ENCODE assay signal across 11 cellular contexts in genomic region chr3:128585189-128585588, GRCh38.
A peak's percentile ranks its signal among the peaks of the same experiment; 100 is the strongest.
DNase-seq lines count a peak whose midpoint lies in the region; ATAC-seq, FAIRE-seq and TF ChIP-seq lines count a peak whose summit lies in the region.
"Had no signal": no experiment of that assay in that cellular context is flagged by ENCODE, and none has a peak within 500 bp of the region (broad histone marks: within the 10 kb centered on the region; RNA-seq: fewer than 3 reads in every experiment).

No MANE protein-coding gene starts in this region.

- 58 to 65% methylated on average over 7 of the region's 7 CpGs for WGBS in pancreas, 2 donors

- H3K4me1 Mint-ChIP-seq in astrocyte (ENCODE audit: low read depth, unreplicated experiment): no peaks in the 10 kb centered on the region
- peaks cover 3% of the 10 kb centered on the region for H3K4me1 Mint-ChIP-seq in activated CD4-positive, alpha-beta memory T cell treated with anti-CD3 and anti-CD28 coated beads for 36 hours (ENCODE audit: low read depth)

- no peaks in the 10 kb centered on the region for H3K9me3 ChIP-seq in astrocyte (ENCODE audit: insufficient read depth, low read depth, low read length)
- H3K9me3 ChIP-seq in pancreas: no peaks in the 10 kb centered on the region
- H3K9me3 ChIP-seq: SJCRH30 had no signal

- CTCF ChIA-PET in activated CD4-positive, alpha-beta memory T cell treated with anti-CD3 and anti-CD28 coated beads for 36 hours (lab: Charles Lee): interaction anchor here (0.6 to 3.8 kb wide), 6 partner anchors 12 to 490 kb away, joined by 3 to 33 read pairs (median 7); no protein-coding TSS in a partner anchor

- H3K27ac ChIP-seq in astrocyte (ENCODE audit: low read depth, low read length): no peak overlapping the region
- no peak overlapping the region for H3K27ac ChIP-seq in pancreas
- H3K27ac ChIP-seq: KMS-11, RWPE1, SJCRH30 had no signal

- no peaks in the 10 kb centered on the region for H3K36me3 Mint-ChIP-seq in astrocyte (ENCODE audit: low read depth, unreplicated experiment)
- no peaks in the 10 kb centered on the region for H3K36me3 Mint-ChIP-seq in activated CD4-positive, alpha-beta memory T cell treated with anti-CD3 and anti-CD28 coated beads for 36 hours

- H3K79me2 ChIP-seq in astrocyte (ENCODE audit: insufficient read depth, low read length): no peaks in the 10 kb centered on the region

- no peak overlapping the region for H3K4me2 ChIP-seq in astrocyte (ENCODE audit: low read length)
- H3K4me2 ChIP-seq: KMS-11 had no signal

- H3K4me1 ChIP-seq in astrocyte (ENCODE audit: insufficient read depth, low read length) (no peaks in the 10 kb centered on the region), pancreas (no peaks in the 10 kb centered on the region)
- H3K4me1 ChIP-seq: SJCRH30 had no signal

- no peak for TF ChIP-seq CTCF in astrocyte (IDR thresholded peaks at IDR 0.05; ENCODE audit: insufficient read depth, low read depth, low read length)
- no peak for TF ChIP-seq CTCF in pancreas (IDR thresholded peaks at IDR 0.05)

- H3K27ac Mint-ChIP-seq in astrocyte (ENCODE audit: unreplicated experiment): peak overlapping the region; percentile 5
- no peak overlapping the region for H3K27ac Mint-ChIP-seq in activated CD4-positive, alpha-beta memory T cell treated with anti-CD3 and anti-CD28 coated beads for 36 hours

- ATAC-seq in pancreas: no peak

- H3K36me3 ChIP-seq in astrocyte (ENCODE audit: insufficient read depth, low read length): no peaks in the 10 kb centered on the region
- no peaks in the 10 kb centered on the region for H3K36me3 ChIP-seq in pancreas
- H3K36me3 ChIP-seq: SJCRH30 had no signal

- peak; percentile 87 for DNase-seq in CMK (ENCODE audit: low read depth)
- peak; percentile 20 to 28 for DNase-seq in Kasumi-1 (lab: John Stamatoyannopoulos, UW)
- DNase-seq in SK-N-DZ (ENCODE audit: low spot score): peak; percentile 47
- no peak for DNase-seq in astrocyte (ENCODE audit: low read depth)
- no peak for DNase-seq in pancreas
- DNase-seq in activated CD4-positive, alpha-beta memory T cell treated with anti-CD3 and anti-CD28 coated beads for 36 hours: no peak
- no peak for DNase-seq in NK-92 treated with Interleukin-12 subunit alpha and Interleukin-12 subunit beta, amount 100 ng/mL, for 24 hours (lab: John Stamatoyannopoulos, UW)
- no peak for DNase-seq in activated CD8-positive, alpha-beta memory T cell treated with anti-CD3 and anti-CD28 coated beads for 24 hours
- DNase-seq: SJCRH30 had no signal

- POLR2A ChIA-PET in activated CD4-positive, alpha-beta memory T cell treated with anti-CD3 and anti-CD28 coated beads for 36 hours (lab: Charles Lee): interaction anchor here (1.0 kb wide), 2 partner anchors 13 to 32 kb away, joined by 3 read pairs; no protein-coding TSS in a partner anchor

- FAIRE-seq in astrocyte (lab: Jason Lieb, UNC): no peak
- FAIRE-seq in pancreas (lab: Jason Lieb, UNC): no peak

- no peaks in the 10 kb centered on the region for H4K20me1 ChIP-seq in astrocyte (ENCODE audit: insufficient read depth, low read length)

- H3K27me3 ChIP-seq in astrocyte (ENCODE audit: insufficient read depth, low read length) (peaks cover 4% of the 10 kb centered on the region), pancreas (no peaks in the 10 kb centered on the region)
- H3K27me3 ChIP-seq: SJCRH30 had no signal

- H3K9ac ChIP-seq in astrocyte (ENCODE audit: low read length): no peak overlapping the region
- H3K9ac ChIP-seq: KMS-11 had no signal

- H3K4me3 ChIP-seq in astrocyte (ENCODE audit: insufficient read depth, low read depth, low read length) (no peak overlapping the region), pancreas (no peak overlapping the region)
- H3K4me3 ChIP-seq: SJCRH30 had no signal

- no peak overlapping the region for H2AFZ ChIP-seq in astrocyte (ENCODE audit: low read depth, low read length)

- H3K4me3 Mint-ChIP-seq in astrocyte (ENCODE audit: unreplicated experiment): no peak overlapping the region
- no peak overlapping the region for H3K4me3 Mint-ChIP-seq in activated CD4-positive, alpha-beta memory T cell treated with anti-CD3 and anti-CD28 coated beads for 36 hours

- H3K9me3 Mint-ChIP-seq in astrocyte (ENCODE audit: unreplicated experiment): peaks cover 9% of the 10 kb centered on the region
- H3K9me3 Mint-ChIP-seq in activated CD4-positive, alpha-beta memory T cell treated with anti-CD3 and anti-CD28 coated beads for 36 hours: peaks cover under 1% of the 10 kb centered on the region

- peaks cover 26% of the 10 kb centered on the region for H3K27me3 Mint-ChIP-seq in astrocyte (ENCODE audit: low read depth, unreplicated experiment)
- peaks cover 9% of the 10 kb centered on the region for H3K27me3 Mint-ChIP-seq in activated CD4-positive, alpha-beta memory T cell treated with anti-CD3 and anti-CD28 coated beads for 36 hours

- intact Hi-C loops in pancreas (cut with DNase I): loop anchor here in 2 of 3 donors (10.0 kb wide), 2 partner anchors 160 to 490 kb away; no protein-coding TSS in a partner anchor
- intact Hi-C loops in activated CD4-positive, alpha-beta memory T cell treated with anti-CD3 and anti-CD28 coated beads for 36 hours (cut with micrococcal nuclease): no loop called here

Comparison
In these comparisons a context has a peak if more than half of its experiments do, and no peak if none do; other contexts are left out.
1. DNase-seq: peak in CMK (single experiment), Kasumi-1 (2 of 2) and SK-N-DZ (single experiment); none in astrocyte (single experiment), pancreas (0 of 6), activated CD4-positive, alpha-beta memory T cell treated with anti-CD3 and anti-CD28 coated beads for 36 hours (single experiment), NK-92 treated with Interleukin-12 subunit alpha and Interleukin-12 subunit beta, amount 100 ng/mL, for 24 hours (single experiment) and activated CD8-positive, alpha-beta memory T cell treated with anti-CD3 and anti-CD28 coated beads for 24 hours (single experiment).